8 cellular contexts compared by ENCODE assay signal in the genomic region with DNA sequence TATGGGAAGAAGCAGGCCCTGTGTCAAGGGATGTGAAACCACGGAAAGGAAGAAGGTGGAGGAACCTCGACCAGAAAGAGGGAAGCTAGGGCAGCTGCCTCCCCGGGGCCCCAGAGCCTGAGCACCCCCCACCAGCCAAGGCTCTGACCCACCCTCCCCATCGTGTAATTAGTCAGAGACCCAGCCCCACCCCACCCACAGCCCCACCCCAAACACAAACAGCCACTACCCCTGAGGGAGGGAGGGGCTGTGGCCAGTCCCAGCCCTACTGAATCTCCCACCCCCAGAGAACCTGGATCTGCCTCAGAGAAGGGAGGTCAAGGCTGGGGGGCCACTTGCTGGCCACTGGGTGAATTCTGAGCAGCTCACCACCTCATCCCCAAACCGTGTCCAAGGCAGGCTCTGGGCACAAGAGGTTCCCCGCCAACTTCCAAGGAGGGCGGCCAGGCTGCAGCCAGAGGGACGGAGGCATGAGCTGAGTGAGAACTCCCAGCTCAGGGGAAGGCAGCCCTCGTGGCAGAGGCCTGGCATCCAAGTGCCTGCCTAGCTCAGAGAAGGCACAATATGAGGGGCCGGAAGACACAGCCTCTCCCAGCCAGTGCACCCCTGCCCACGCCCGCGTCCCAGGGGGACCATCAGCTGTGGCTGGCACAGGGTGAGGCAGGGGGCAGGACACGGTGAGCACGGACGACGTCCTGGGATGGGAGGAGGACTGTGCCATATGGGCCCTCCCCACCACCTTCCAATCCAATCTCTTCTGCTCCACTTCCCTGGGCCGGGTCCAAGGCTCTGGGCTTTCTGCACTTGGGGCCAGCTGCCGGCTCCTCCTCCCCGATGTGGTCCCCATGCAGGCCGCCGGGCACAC. TPM values are rescaled to one million over a fixed set of nuclear protein-coding genes. Genes with fewer than 3 reads are reported as not detected.
DNase-seq lines count a peak whose midpoint lies in the region; ATAC-seq and TF ChIP-seq lines count a peak whose summit lies in the region.

No MANE protein-coding gene starts in this region.

- H3K36me3 ChIP-seq in aorta (ENCODE audit: control insufficient read depth in 1 of 2, insufficient read depth in 2 of 2, low read length in 1 of 2): no peaks in the 10 kb centered on the region

- H3K9me3 Mint-ChIP-seq in natural killer cell (no peaks in the 10 kb centered on the region), brain (no peaks in the 10 kb centered on the region)
- no peaks in the 10 kb centered on the region for H3K9me3 Mint-ChIP-seq in natural killer cell treated with Interleukin-12 subunit alpha and Interleukin-12 subunit beta and Interleukin-15 and Interleukin-18, amount 100 ng/mL, for 72 hours

- no peaks in the 10 kb centered on the region for H3K27me3 ChIP-seq in aorta (ENCODE audit: control insufficient read depth in 1 of 2, insufficient read depth in 2 of 2, low read length in 1 of 2)

- DNase-seq in natural killer cell (no peak), medulla oblongata (ENCODE audit: extremely low spot score) (peak; percentile 80), aorta (peak in 1 of 2 donors; percentile 87), SW 1271 (lab: John Stamatoyannopoulos, UW) (no peak), iPS-NIHi7 (ENCODE audit: extremely low spot score) (no peak)
- no peak for DNase-seq in natural killer cell treated with Interleukin-12 subunit alpha and Interleukin-12 subunit beta and Interleukin-15 and Interleukin-18, amount 100 ng/mL, for 72 hours (ENCODE audit: low spot score)

- peak overlapping the region; percentile 10 to 86 for H3K27ac ChIP-seq in aorta (ENCODE audit: low read depth in 1 of 2, low read length in 2 of 2)

- H3K4me3 ChIP-seq in aorta (ENCODE audit: low read length in 2 of 2): no peak overlapping the region

- H3K4me1 Mint-ChIP-seq in natural killer cell: peaks cover 0 to 9% of the 10 kb centered on the region in 2 donors
- peaks cover 0 to 4% of the 10 kb centered on the region in 2 donors for H3K4me1 Mint-ChIP-seq in natural killer cell treated with Interleukin-12 subunit alpha and Interleukin-12 subunit beta and Interleukin-15 and Interleukin-18, amount 100 ng/mL, for 72 hours (ENCODE audit: low read depth in 2 of 2)
- peaks cover 64% of the 10 kb centered on the region for H3K4me1 Mint-ChIP-seq in brain

- 9% methylated on average over 18 to 22 of the region's 22 CpGs for WGBS in aorta, 2 donors

- peaks cover 0 to 5% of the 10 kb centered on the region in 2 donors for H3K4me1 ChIP-seq in aorta (ENCODE audit: control insufficient read depth in 1 of 2, insufficient read depth in 2 of 2, low read length in 2 of 2)

- TF ChIP-seq CTCF in natural killer cell (IDR thresholded peaks at IDR 0.05) (no peak), brain (conservative IDR thresholded peaks at IDR 0.05) (no peak)

- ATAC-seq in natural killer cell (peak in 2 of 3 donors; percentile 12 to 21), aorta (ENCODE audit: low FRiP score) (no peak), HG03039 (IDR thresholded peaks at IDR 0.05; ENCODE audit: unreplicated experiment) (no peak)
- no peak for ATAC-seq in natural killer cell treated with Interleukin-12 subunit alpha and Interleukin-12 subunit beta and Interleukin-15 and Interleukin-18, amount 100 ng/mL, for 72 hours

- no peak overlapping the region for H3K4me3 Mint-ChIP-seq in natural killer cell
- no peak overlapping the region for H3K4me3 Mint-ChIP-seq in natural killer cell treated with Interleukin-12 subunit alpha and Interleukin-12 subunit beta and Interleukin-15 and Interleukin-18, amount 100 ng/mL, for 72 hours
- peak overlapping the region; percentile 89 to 94 (median 91) for H3K4me3 Mint-ChIP-seq in brain

- H3K36me3 Mint-ChIP-seq in natural killer cell (no peaks in the 10 kb centered on the region), brain (no peaks in the 10 kb centered on the region)
- no peaks in the 10 kb centered on the region for H3K36me3 Mint-ChIP-seq in natural killer cell treated with Interleukin-12 subunit alpha and Interleukin-12 subunit beta and Interleukin-15 and Interleukin-18, amount 100 ng/mL, for 72 hours

- no peaks in the 10 kb centered on the region for H3K9me3 ChIP-seq in aorta (ENCODE audit: control insufficient read depth, low read length)

- H3K27me3 Mint-ChIP-seq in natural killer cell (ENCODE audit: low read depth in 2 of 2): peaks cover 6 to 23% of the 10 kb centered on the region in 2 donors
- peaks cover 0 to 15% of the 10 kb centered on the region in 2 donors for H3K27me3 Mint-ChIP-seq in natural killer cell treated with Interleukin-12 subunit alpha and Interleukin-12 subunit beta and Interleukin-15 and Interleukin-18, amount 100 ng/mL, for 72 hours
- H3K27me3 Mint-ChIP-seq in brain: peaks cover 8% of the 10 kb centered on the region

- H3K27ac Mint-ChIP-seq in natural killer cell (peak overlapping the region in 1 of 2 donors; percentile 67), brain (peak overlapping the region; percentile 78 to 99 (median 96))
- no peak overlapping the region for H3K27ac Mint-ChIP-seq in natural killer cell treated with Interleukin-12 subunit alpha and Interleukin-12 subunit beta and Interleukin-15 and Interleukin-18, amount 100 ng/mL, for 72 hours

- intact Hi-C loops in natural killer cell (cut with micrococcal nuclease) (no loop called here), aorta (cut with DNase I) (loop anchor here in 1 of 2 donors (1.0 kb wide), 1 partner anchor 11 kb away; no protein-coding TSS in a partner anchor)

RNA-seq across cellular contexts. Expression of gene PLXNB2, which starts 2.7 kb away (rescaled TPM):
- total RNA-seq in natural killer cell (10 to 100 TPM in 2 of 3 donors, 1 to 10 TPM in 1; 6.0 to 34.7 (median 18.9) TPM), aorta (100 to 1,000 TPM; 139 to 210 TPM)
- total RNA-seq in natural killer cell treated with Interleukin-12 subunit alpha and Interleukin-12 subunit beta and Interleukin-15 and Interleukin-18, amount 100 ng/mL, for 72 hours: 1 to 10 TPM; 4.4 to 5.5 TPM
- polyA plus RNA-seq in brain (ENCODE audit: insufficient read depth, low read depth, low replicate concordance) (80.1 TPM), aorta (100 to 1,000 TPM in 1 of 2 donors, 10 to 100 TPM in 1; 46.0 to 214 TPM)

RNA-seq across cellular contexts. Expression of gene DENND6B, which starts 22.1 kb away (rescaled TPM):
- total RNA-seq in natural killer cell (1 to 10 TPM; 3.1 to 5.0 (median 4.5) TPM), aorta (1 to 10 TPM; 2.3 to 7.0 TPM)
- total RNA-seq in natural killer cell treated with Interleukin-12 subunit alpha and Interleukin-12 subunit beta and Interleukin-15 and Interleukin-18, amount 100 ng/mL, for 72 hours: 1 to 10 TPM; 2.2 TPM
- polyA plus RNA-seq in brain (ENCODE audit: insufficient read depth, low read depth, low replicate concordance) (19.3 TPM), aorta (1 to 10 TPM in 1 of 2 donors, under 1 TPM in 1; 0.25 to 7.5 TPM)

RNA-seq across cellular contexts. Expression of gene MAPK11, which starts 34.6 kb away (rescaled TPM):
- total RNA-seq in natural killer cell (1 to 10 TPM; 2.2 to 3.1 (median 2.2) TPM), aorta (10 to 100 TPM; 10.7 to 23.2 TPM)
- 10 to 100 TPM; 10.2 to 15.1 TPM for total RNA-seq in natural killer cell treated with Interleukin-12 subunit alpha and Interleukin-12 subunit beta and Interleukin-15 and Interleukin-18, amount 100 ng/mL, for 72 hours
- polyA plus RNA-seq in brain (ENCODE audit: insufficient read depth, low read depth, low replicate concordance) (19.1 TPM), aorta (10 to 100 TPM in 1 of 2 donors, under 1 TPM in 1; 0.13 to 14.9 TPM)

RNA-seq across cellular contexts. Expression of gene PPP6R2, which starts 38.4 kb away (rescaled TPM):
- total RNA-seq in natural killer cell: 100 to 1,000 TPM in 1 of 3 donors, 10 to 100 TPM in 2; 76.0 to 103 (median 78.1) TPM
- total RNA-seq in natural killer cell treated with Interleukin-12 subunit alpha and Interleukin-12 subunit beta and Interleukin-15 and Interleukin-18, amount 100 ng/mL, for 72 hours: 100 to 1,000 TPM in 1 of 2 donors, 10 to 100 TPM in 1; 61.1 to 100 TPM
- 32.0 TPM for polyA plus RNA-seq in brain (ENCODE audit: insufficient read depth, low read depth, low replicate concordance)
- 10 to 100 TPM; 45.2 to 46.7 TPM for total RNA-seq in aorta
- 10 to 100 TPM; 14.1 to 62.5 TPM for polyA plus RNA-seq in aorta

RNA-seq across cellular contexts. Expression of gene MAPK12, which starts 43.3 kb away (rescaled TPM):
- total RNA-seq in natural killer cell: 1 to 10 TPM; 2.2 to 2.5 (median 2.4) TPM
- 1 to 10 TPM; 1.6 to 9.0 TPM for total RNA-seq in natural killer cell treated with Interleukin-12 subunit alpha and Interleukin-12 subunit beta and Interleukin-15 and Interleukin-18, amount 100 ng/mL, for 72 hours
- 26.7 TPM for polyA plus RNA-seq in brain (ENCODE audit: insufficient read depth, low read depth, low replicate concordance)
- total RNA-seq in aorta: 10 to 100 TPM in 1 of 2 donors, 1 to 10 TPM in 1; 9.2 to 22.9 TPM
- 10 to 100 TPM in 1 of 2 donors, 1 to 10 TPM in 1; 1.6 to 19.0 TPM for polyA plus RNA-seq in aorta

Comparison
In these comparisons a context has a peak if more than half of its experiments do, and no peak if none do; other contexts are left out.
1. ATAC-seq: peak in natural killer cell (2 of 3); none in natural killer cell treated with Interleukin-12 subunit alpha and Interleukin-12 subunit beta and Interleukin-15 and Interleukin-18, amount 100 ng/mL, for 72 hours (0 of 2), aorta (single experiment) and HG03039 (single experiment).
2. H3K27ac Mint-ChIP-seq: peak in brain (5 of 5); none in natural killer cell treated with Interleukin-12 subunit alpha and Interleukin-12 subunit beta and Interleukin-15 and Interleukin-18, amount 100 ng/mL, for 72 hours (0 of 2).
3. H3K4me3 Mint-ChIP-seq: peak in brain (5 of 5); none in natural killer cell (single experiment) and natural killer cell treated with Interleukin-12 subunit alpha and Interleukin-12 subunit beta and Interleukin-15 and Interleukin-18, amount 100 ng/mL, for 72 hours (single experiment).